Comparison of ENCODE assay signal across 8 cellular contexts in genomic region chr3:53255360-53255774, GRCh38. TPM values are rescaled to one million over a fixed set of nuclear protein-coding genes. Genes with fewer than 3 reads are reported as not detected.
A peak's percentile ranks its signal among the peaks of the same experiment; 100 is the strongest.
DNase-seq lines count a peak whose midpoint lies in the region; ATAC-seq and TF ChIP-seq lines count a peak whose summit lies in the region.

No MANE protein-coding gene starts in this region.

- H3K4me3 ChIP-seq in parathyroid adenoma (ENCODE audit: low read depth, low read length) = peak overlapping the region; percentile 75

- H3K27me3 Mint-ChIP-seq in activated T-helper 1 cell treated with anti-CD3 and anti-CD28 coated beads, Interleukin-12 subunit alpha, Interleukin-12 subunit beta, Interleukin-2, Interleukin-4 antibody, amounts not matched to agents 30 ng/mL and 10 ng/mL and 1 ng/mL, durations not matched to agents 14 hours and 24 hours and 36 hours (ENCODE audit: insufficient read depth) = peaks cover 8% of the 10 kb centered on the region

- no peaks in the 10 kb centered on the region for H3K36me3 ChIP-seq in parathyroid adenoma (ENCODE audit: control insufficient read depth, insufficient read depth, low read length)

- H3K9me3 Mint-ChIP-seq in activated T-helper 1 cell treated with anti-CD3 and anti-CD28 coated beads, Interleukin-12 subunit alpha, Interleukin-12 subunit beta, Interleukin-2, Interleukin-4 antibody, amounts not matched to agents 30 ng/mL and 10 ng/mL and 1 ng/mL, durations not matched to agents 14 hours and 24 hours and 36 hours = no peaks in the 10 kb centered on the region

- H3K79me2 ChIP-seq in parathyroid adenoma = peaks cover 36% of the 10 kb centered on the region

- peaks cover 32% of the 10 kb centered on the region for H3K4me1 Mint-ChIP-seq in activated T-helper 1 cell treated with anti-CD3 and anti-CD28 coated beads, Interleukin-12 subunit alpha, Interleukin-12 subunit beta, Interleukin-2, Interleukin-4 antibody, amounts not matched to agents 30 ng/mL and 10 ng/mL and 1 ng/mL, durations not matched to agents 14 hours and 24 hours and 36 hours (ENCODE audit: low read depth)

- no peaks in the 10 kb centered on the region for H3K9me3 ChIP-seq in parathyroid adenoma (ENCODE audit: control insufficient read depth, low read length)

- H3K9ac ChIP-seq in parathyroid adenoma = peak overlapping the region; percentile 72

- peak overlapping the region; percentile 90 for H3K27ac Mint-ChIP-seq in activated T-helper 1 cell treated with anti-CD3 and anti-CD28 coated beads, Interleukin-12 subunit alpha, Interleukin-12 subunit beta, Interleukin-2, Interleukin-4 antibody, amounts not matched to agents 30 ng/mL and 10 ng/mL and 1 ng/mL, durations not matched to agents 14 hours and 24 hours and 36 hours

- no peaks in the 10 kb centered on the region for H3K27me3 ChIP-seq in parathyroid adenoma (ENCODE audit: control insufficient read depth, insufficient read depth, low read length)

- intact Hi-C loops in activated T-helper 1 cell treated with anti-CD3 and anti-CD28 coated beads, Interleukin-12 subunit alpha, Interleukin-12 subunit beta, Interleukin-2, Interleukin-4 antibody, amounts not matched to agents 30 ng/mL and 10 ng/mL and 1 ng/mL, durations not matched to agents 14 hours and 24 hours and 36 hours (cut with micrococcal nuclease) = loop anchor here (1.0 to 10.0 kb wide), 5 partner anchors 92 to 637 kb away; partner anchors contain the start of genes DCP1A, RFT1, SELENOK and SFMBT1

- in situ Hi-C loops in G401 (cut with HindIII; ENCODE audit: low sequenced_read_pairs) = no loop called here

- ATAC-seq in GM21723 (IDR thresholded peaks at IDR 0.05; ENCODE audit: unreplicated experiment) = peak; percentile 42

- no peak for TF ChIP-seq CTCF in parathyroid adenoma (IDR thresholded peaks at IDR 0.05)

- peak overlapping the region; percentile 95 for H3K4me3 Mint-ChIP-seq in activated T-helper 1 cell treated with anti-CD3 and anti-CD28 coated beads, Interleukin-12 subunit alpha, Interleukin-12 subunit beta, Interleukin-2, Interleukin-4 antibody, amounts not matched to agents 30 ng/mL and 10 ng/mL and 1 ng/mL, durations not matched to agents 14 hours and 24 hours and 36 hours

- H3K4me1 ChIP-seq in parathyroid adenoma = peaks cover 23% of the 10 kb centered on the region

- H3K27ac ChIP-seq in parathyroid adenoma = peak overlapping the region; percentile 74

- DNase-seq in G401 (ENCODE audit: low spot score) = peak; percentile 33
- DNase-seq in LHCN-M2 (ENCODE audit: low read depth) = peak; percentile 30
- DNase-seq in activated T-helper 1 cell treated with anti-CD3 and anti-CD28 coated beads, Interleukin-12 subunit alpha, Interleukin-12 subunit beta, Interleukin-2, Interleukin-4 antibody, amounts not matched to agents 30 ng/mL and 10 ng/mL and 1 ng/mL, durations not matched to agents 14 hours and 24 hours and 36 hours (ENCODE audit: low spot score) = peak; percentile 39
- peak; percentile 32 for DNase-seq in foreskin melanocyte
- DNase-seq in HuH-7 (ENCODE audit: low spot score) = no peak
- DNase-seq in NCI-H1048 (lab: John Stamatoyannopoulos, UW) = no peak

- peak overlapping the region; percentile 99 for H3K4me2 ChIP-seq in parathyroid adenoma (ENCODE audit: low read length)

- peaks cover 17% of the 10 kb centered on the region for H3K36me3 Mint-ChIP-seq in activated T-helper 1 cell treated with anti-CD3 and anti-CD28 coated beads, Interleukin-12 subunit alpha, Interleukin-12 subunit beta, Interleukin-2, Interleukin-4 antibody, amounts not matched to agents 30 ng/mL and 10 ng/mL and 1 ng/mL, durations not matched to agents 14 hours and 24 hours and 36 hours (ENCODE audit: low read depth)

- H2AFZ ChIP-seq in parathyroid adenoma = peak overlapping the region; percentile 91

RNA-seq across cellular contexts. Expression of gene TKT, which starts 0.5 kb away (rescaled TPM):
- total RNA-seq in G401 (2014; rRNA removed; shearing (Covaris generic)) = 976 and 1,104 TPM in 2 replicates
- total RNA-seq in LHCN-M2 (2014; rRNA removed) = 212 and 235 TPM in 2 replicates
- polyA plus RNA-seq in LHCN-M2 (2012) = 306 TPM
- 332 and 351 TPM in 2 replicates for total RNA-seq in activated T-helper 1 cell treated with anti-CD3 and anti-CD28 coated beads, Interleukin-12 subunit alpha, Interleukin-12 subunit beta, Interleukin-2, Interleukin-4 antibody, amounts not matched to agents 30 ng/mL and 10 ng/mL and 1 ng/mL, durations not matched to agents 14 hours and 24 hours and 36 hours

Comparison
In these comparisons a context has a peak if more than half of its experiments do, and no peak if none do; other contexts are left out.
1. DNase-seq: peak in G401 (single experiment), LHCN-M2 (single experiment), activated T-helper 1 cell treated with anti-CD3 and anti-CD28 coated beads, Interleukin-12 subunit alpha, Interleukin-12 subunit beta, Interleukin-2, Interleukin-4 antibody, amounts not matched to agents 30 ng/mL and 10 ng/mL and 1 ng/mL, durations not matched to agents 14 hours and 24 hours and 36 hours (single experiment) and foreskin melanocyte (single experiment); none in HuH-7 (single experiment) and NCI-H1048 (single experiment).